Comparison of ENCODE assay signal across 9 cellular contexts in genomic region chr2:195612515-195613495, GRCh38. TPM values are rescaled to one million over a fixed set of nuclear protein-coding genes. Genes with fewer than 3 reads are reported as not detected.
DNase-seq lines count a peak whose midpoint lies in the region; ATAC-seq, FAIRE-seq and TF ChIP-seq lines count a peak whose summit lies in the region.
"Had no signal": no experiment of that assay in that cellular context is flagged by ENCODE, and none has a peak within 500 bp of the region (broad histone marks: within the 10 kb centered on the region; RNA-seq: fewer than 3 reads in every experiment).

No MANE protein-coding gene starts in this region.

- H3K4me3 Mint-ChIP-seq in activated naive CD4-positive, alpha-beta T cell treated with anti-CD3 and anti-CD28 coated beads, Interleukin-2, amount 10 ng/mL, durations not matched to agents 7 days and 5 days, result no peak overlapping the region

- intact Hi-C loops in aorta (cut with DNase I), result loop anchor here in 1 of 2 donors (5.0 kb wide), 1 partner anchor 44 kb away; the partner anchor contains the start of gene SLC39A10

- H3K9me3 Mint-ChIP-seq in activated naive CD4-positive, alpha-beta T cell treated with anti-CD3 and anti-CD28 coated beads, Interleukin-2, amount 10 ng/mL, durations not matched to agents 7 days and 5 days, result no peaks in the 10 kb centered on the region

- H3K4me3 ChIP-seq in coronary artery, result peak overlapping the region; percentile 39
- no peak overlapping the region for H3K4me3 ChIP-seq in aorta (ENCODE audit: low read length in 2 of 2)

- H3K27me3 Mint-ChIP-seq in activated naive CD4-positive, alpha-beta T cell treated with anti-CD3 and anti-CD28 coated beads, Interleukin-2, amount 10 ng/mL, durations not matched to agents 7 days and 5 days, result no peaks in the 10 kb centered on the region

- H3K4me1 Mint-ChIP-seq in activated naive CD4-positive, alpha-beta T cell treated with anti-CD3 and anti-CD28 coated beads, Interleukin-2, amount 10 ng/mL, durations not matched to agents 7 days and 5 days, result peaks cover 9% of the 10 kb centered on the region

- no peak overlapping the region for H3K27ac Mint-ChIP-seq in activated naive CD4-positive, alpha-beta T cell treated with anti-CD3 and anti-CD28 coated beads, Interleukin-2, amount 10 ng/mL, durations not matched to agents 7 days and 5 days

- peak; percentile 27 for DNase-seq in DMS53 (lab: John Stamatoyannopoulos, UW)
- no peak for DNase-seq in DMS53 treated with DMSO at 0.1 percent for 48 hours (lab: John Stamatoyannopoulos, UW; ENCODE audit: unreplicated experiment)
- no peak for DNase-seq in coronary artery (ENCODE audit: low spot score)
- DNase-seq in kidney glomerular epithelial cell (lab: John Stamatoyannopoulos, UW), result peak; percentile 91
- DNase-seq in aorta, result no peak
- DNase-seq in GM19239 (ENCODE audit: insufficient read length, low spot score), result no peak
- no peak for DNase-seq in activated naive CD4-positive, alpha-beta T cell treated with anti-CD3 and anti-CD28 coated beads, Interleukin-2, amount 10 ng/mL, durations not matched to agents 7 days and 5 days

- ATAC-seq in aorta (ENCODE audit: low FRiP score), result no peak
- no peak for ATAC-seq in GM19395 (IDR thresholded peaks at IDR 0.05; ENCODE audit: unreplicated experiment)

- CTCF ChIA-PET in activated naive CD4-positive, alpha-beta T cell treated with anti-CD3 and anti-CD28 coated beads, Interleukin-2, amount 10 ng/mL, durations not matched to agents 7 days and 5 days (lab: Charles Lee), result no interaction called here

- H3K9me3 ChIP-seq in aorta (ENCODE audit: control insufficient read depth, low read length), result no peaks in the 10 kb centered on the region

- no peaks in the 10 kb centered on the region for H3K27me3 ChIP-seq in aorta (ENCODE audit: control insufficient read depth in 1 of 2, insufficient read depth in 2 of 2, low read length in 1 of 2)

- peak overlapping the region in 1 of 2 donors; percentile 67 for H3K27ac ChIP-seq in coronary artery
- H3K27ac ChIP-seq in aorta (ENCODE audit: low read depth in 1 of 2, low read length in 2 of 2), result peak overlapping the region; percentile 2 to 67
- H3K27ac ChIP-seq: 22Rv1 had no signal

- H3K36me3 ChIP-seq in aorta (ENCODE audit: control insufficient read depth in 1 of 2, insufficient read depth in 2 of 2, low read length in 1 of 2), result no peaks in the 10 kb centered on the region

- H3K36me3 Mint-ChIP-seq in activated naive CD4-positive, alpha-beta T cell treated with anti-CD3 and anti-CD28 coated beads, Interleukin-2, amount 10 ng/mL, durations not matched to agents 7 days and 5 days, result peaks cover 3% of the 10 kb centered on the region

- peaks cover 0 to 3% of the 10 kb centered on the region in 2 donors for H3K4me1 ChIP-seq in aorta (ENCODE audit: control insufficient read depth in 1 of 2, insufficient read depth in 2 of 2, low read length in 2 of 2)

- TF ChIP-seq CTCF in coronary artery (IDR thresholded peaks at IDR 0.05), result no peak

- WGBS in aorta, 2 donors, result 9 to 16% methylated on average over 5 of the region's 5 CpGs

- FAIRE-seq in GM19239 (lab: Jason Lieb, UNC), result no peak

RNA-seq across cellular contexts. Expression of gene SLC39A10, which starts 44.2 kb away (rescaled TPM):
- 10 to 100 TPM; 24.2 to 28.4 TPM for total RNA-seq in aorta
- 1 to 10 TPM; 1.8 to 3.7 TPM for polyA plus RNA-seq in aorta

Comparison
In these comparisons a context has a peak if more than half of its experiments do, and no peak if none do; other contexts are left out.
1. DNase-seq: peak in DMS53 (single experiment) and kidney glomerular epithelial cell (single experiment); none in DMS53 treated with DMSO at 0.1 percent for 48 hours (single experiment), coronary artery (single experiment), aorta (0 of 2), GM19239 (single experiment) and activated naive CD4-positive, alpha-beta T cell treated with anti-CD3 and anti-CD28 coated beads, Interleukin-2, amount 10 ng/mL, durations not matched to agents 7 days and 5 days (single experiment).